Comparison of ENCODE assay signal across 4 cellular contexts in genomic region chr7:75259454-75260003, GRCh38.
DNase-seq lines count a peak whose midpoint lies in the region; ATAC-seq and TF ChIP-seq lines count a peak whose summit lies in the region.
"Not testable (repeated sequence)": the region's sequence is repeated elsewhere in the genome, so short reads cannot be mapped to it uniquely, and the experiment has no call there.

No MANE protein-coding gene starts in this region.

- WGBS in IMR-90 (ENCODE audit: extremely low coverage in 2 of 2, insufficient read length in 1 of 2), 2 experiments, result no CpG with 5 or more reads among the region's 6 CpGs
- no CpG with 5 or more reads among the region's 6 CpGs for WGBS in body of pancreas, 2 donors

- not testable (repeated sequence) for DNase-seq in IMR-90; body of pancreas; left lung; omental fat pad (ENCODE audit: low spot score)

- H3K9me1 ChIP-seq in IMR-90 (ENCODE audit: insufficient read depth, low read length), result not testable (repeated sequence)

- H2AFZ ChIP-seq in IMR-90 (replicated peaks; ENCODE audit: low read length, poor library complexity), result not testable (repeated sequence)

- H3K23ac ChIP-seq in IMR-90 (ENCODE audit: low read depth, low read length), result not testable (repeated sequence)

- H3K4me3 ChIP-seq in IMR-90 (ENCODE audit: insufficient read depth, low read depth, low read length); body of pancreas; left lung: not testable (repeated sequence)

- intact Hi-C loops in IMR-90 (cut with micrococcal nuclease); body of pancreas (cut with DNase I); left lung (cut with DNase I): not testable (repeated sequence)

- not testable (repeated sequence) for H4K8ac ChIP-seq in IMR-90 (ENCODE audit: low read depth in 2 of 2, low read length in 2 of 2)

- H3K9me3 ChIP-seq in IMR-90 (ENCODE audit: control insufficient read depth, insufficient read depth, low read length); body of pancreas; left lung: not testable (repeated sequence)

- H3K4me2 ChIP-seq in IMR-90 (ENCODE audit: low read depth, low read length), result not testable (repeated sequence)

- dilution Hi-C loops in IMR-90 (cut with HindIII; ENCODE audit: low sequenced_read_pairs, unreplicated experiment), result not testable (repeated sequence)

- H2BK5ac ChIP-seq in IMR-90 (ENCODE audit: low read depth, low read length, poor library complexity, severe bottlenecking), result not testable (repeated sequence)

- not testable (repeated sequence) for BruUV-seq in IMR-90 (replicated peaks; lab: Mats Ljungman, UMichigan)

- H2AK5ac ChIP-seq in IMR-90 (ENCODE audit: low read depth, low read length), result not testable (repeated sequence)

- not testable (repeated sequence) for H3K9ac ChIP-seq in IMR-90 (ENCODE audit: low read depth, low read length)

- H2BK20ac ChIP-seq in IMR-90 (ENCODE audit: low read depth, low read length), result not testable (repeated sequence)

- H3K79me1 ChIP-seq in IMR-90 (ENCODE audit: low read depth in 1 of 2, low read length in 2 of 2), result not testable (repeated sequence)

- not testable (repeated sequence) for H3K14ac ChIP-seq in IMR-90 (replicated peaks; ENCODE audit: low read depth, low read length)

- not testable (repeated sequence) for H2BK120ac ChIP-seq in IMR-90 (ENCODE audit: low read depth, low read length)

- CTCF ChIA-PET in IMR-90 (lab: Yijun Ruan, JAX), result not testable (repeated sequence)

- POLR2A ChIA-PET in IMR-90 (lab: Charles Lee; ENCODE audit: unreplicated experiment), result not testable (repeated sequence)

- H3K27me3 ChIP-seq in IMR-90 (ENCODE audit: control insufficient read depth, insufficient read depth, low read length); body of pancreas; left lung: not testable (repeated sequence)

- not testable (repeated sequence) for H4K91ac ChIP-seq in IMR-90 (ENCODE audit: insufficient read depth, low read depth, low read length)

- not testable (repeated sequence) for TF ChIP-seq CTCF in IMR-90 (conservative IDR thresholded peaks at IDR 0.05; ENCODE audit: low read depth, low read length); body of pancreas (IDR thresholded peaks at IDR 0.05); left lung (IDR thresholded peaks at IDR 0.05); omental fat pad (IDR thresholded peaks at IDR 0.05)

- not testable (repeated sequence) for TF ChIP-seq POLR2A in IMR-90 (IDR thresholded peaks at IDR 0.05; ENCODE audit: low read depth, low read length); body of pancreas (IDR thresholded peaks at IDR 0.05)

- in situ Hi-C loops in IMR-90 (cut with MboI; ENCODE audit: low sequenced_read_pairs), result not testable (repeated sequence)

- not testable (repeated sequence) for TF ChIP-seq RAD21 in IMR-90 (IDR thresholded peaks at IDR 0.05; ENCODE audit: low read length)

- not testable (repeated sequence) for H4K20me1 ChIP-seq in IMR-90 (ENCODE audit: insufficient read depth, low read length)

- not testable (repeated sequence) for H3K36me3 ChIP-seq in IMR-90 (ENCODE audit: control insufficient read depth, insufficient read depth, low read length); body of pancreas (replicated peaks in 1 of 2; ENCODE audit: insufficient read depth in 1 of 2, low read depth in 2 of 2); left lung

- H3K27ac ChIP-seq in IMR-90 (ENCODE audit: insufficient read depth, low read length); body of pancreas; left lung: not testable (repeated sequence)

- not testable (repeated sequence) for H2BK15ac ChIP-seq in IMR-90 (ENCODE audit: low read depth, low read length)

- peak; percentile 67 for ATAC-seq in IMR-90 (ENCODE audit: low read depth)
- ATAC-seq in body of pancreas, result peak; percentile 40
- peak; percentile 40 for ATAC-seq in left lung
- peak; percentile 73 for ATAC-seq in omental fat pad (ENCODE audit: low FRiP score)

- not testable (repeated sequence) for H2AK9ac ChIP-seq in IMR-90 (replicated peaks; ENCODE audit: low read depth, low read length, poor library complexity)

- H3K56ac ChIP-seq in IMR-90 (ENCODE audit: extremely low read depth, insufficient read depth, low read length), result not testable (repeated sequence)

- not testable (repeated sequence) for H3K4me1 ChIP-seq in IMR-90 (ENCODE audit: control insufficient read depth, insufficient read depth, low read length); body of pancreas; left lung

- H4K5ac ChIP-seq in IMR-90 (ENCODE audit: low read depth, low read length), result not testable (repeated sequence)

- H3K4ac ChIP-seq in IMR-90 (ENCODE audit: low read depth, low read length), result not testable (repeated sequence)

- not testable (repeated sequence) for H3K18ac ChIP-seq in IMR-90 (ENCODE audit: low read depth, low read length)
